26 cellular contexts compared by ENCODE assay signal in the genomic region with DNA sequence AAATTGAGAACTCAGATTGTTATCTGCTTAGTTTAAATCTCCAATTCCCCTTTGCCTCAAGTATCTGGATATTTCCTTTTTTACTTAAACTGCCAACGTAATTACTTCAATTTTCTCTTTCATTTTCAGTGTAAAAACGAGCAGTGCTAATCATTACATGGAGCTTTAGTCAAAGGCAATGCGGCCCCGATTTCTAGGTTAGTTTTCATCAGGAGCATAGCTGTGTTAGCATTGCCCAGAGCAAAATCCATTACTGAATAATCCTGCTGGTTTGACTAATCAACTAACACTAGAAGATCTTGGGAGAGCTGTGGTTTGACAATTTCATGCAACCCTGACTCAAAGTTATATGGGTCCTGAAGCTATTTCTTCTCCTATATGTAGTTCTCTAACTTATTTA. TPM values are rescaled to one million over a fixed set of nuclear protein-coding genes. Genes with fewer than 3 reads are reported as not detected.
DNase-seq lines count a peak whose midpoint lies in the region; ATAC-seq and TF ChIP-seq lines count a peak whose summit lies in the region.
"Had no signal": no experiment of that assay in that cellular context is flagged by ENCODE, and none has a peak within 500 bp of the region (broad histone marks: within the 10 kb centered on the region; RNA-seq: fewer than 3 reads in every experiment).

No MANE protein-coding gene starts in this region.

- H3K36me3 ChIP-seq in ACC112 (ENCODE audit: insufficient read depth, low read length) (no peaks in the 10 kb centered on the region), MM.1S (replicated peaks; ENCODE audit: insufficient read depth, low read length) (no peaks in the 10 kb centered on the region), mammary epithelial cell (ENCODE audit: insufficient read depth, low read length) (no peaks in the 10 kb centered on the region)
- H3K36me3 ChIP-seq: ovary, right atrium auricular region had no signal

- H3K4me1 ChIP-seq in ACC112 (ENCODE audit: control insufficient read depth, insufficient read depth, low read length, unreplicated experiment) = no peaks in the 10 kb centered on the region
- no peaks in the 10 kb centered on the region for H3K4me1 ChIP-seq in MM.1S (ENCODE audit: low read length)
- peaks cover 7% of the 10 kb centered on the region for H3K4me1 ChIP-seq in mammary epithelial cell (ENCODE audit: insufficient read depth, low read length)

- H3K27ac ChIP-seq in ACC112 (ENCODE audit: low read depth, low read length) = no peak overlapping the region
- no peak overlapping the region for H3K27ac ChIP-seq in MM.1S (ENCODE audit: low read length)
- no peak overlapping the region for H3K27ac ChIP-seq in mammary epithelial cell (ENCODE audit: insufficient read depth, low read depth, low read length)
- H3K27ac ChIP-seq: coronary artery, ovary had no signal

- H3K4me3 Mint-ChIP-seq in memory B cell = peak overlapping the region; percentile 5
- H3K4me3 Mint-ChIP-seq in T-helper 2 cell treated with Interferon-gamma antibody and Interleukin-4, amounts not matched to agents 5 μg/mL and 100 μg/mL, for 36 hours = no peak overlapping the region
- H3K4me3 Mint-ChIP-seq: naive B cell had no signal

- intact Hi-C loops in mammary epithelial cell (cut with micrococcal nuclease) = no loop called here

- H3K36me3 Mint-ChIP-seq in memory B cell = no peaks in the 10 kb centered on the region
- no peaks in the 10 kb centered on the region for H3K36me3 Mint-ChIP-seq in T-helper 2 cell treated with Interferon-gamma antibody and Interleukin-4, amounts not matched to agents 5 μg/mL and 100 μg/mL, for 36 hours (ENCODE audit: low read depth)
- H3K36me3 Mint-ChIP-seq: naive B cell had no signal

- H3K27me3 ChIP-seq in ACC112 (ENCODE audit: insufficient read depth, low read length) (peaks cover 46% of the 10 kb centered on the region), MM.1S (replicated peaks; ENCODE audit: insufficient read depth, low read length) (no peaks in the 10 kb centered on the region), mammary epithelial cell (ENCODE audit: insufficient read depth, low read length) (no peaks in the 10 kb centered on the region)
- H3K27me3 ChIP-seq: ovary, right atrium auricular region had no signal

- H3K4me3 ChIP-seq in ACC112 (ENCODE audit: low read depth, low read length) = peak overlapping the region; percentile 52; the same call in 1 of the 2 replicates
- peak overlapping the region; percentile 21; the same call in 1 of the 2 replicates for H3K4me3 ChIP-seq in MM.1S (ENCODE audit: low read length)
- peak overlapping the region in 1 of 3 experiments; percentile 11 for H3K4me3 ChIP-seq in mammary epithelial cell (replicated peaks in 1 of 3; ENCODE audit: insufficient read depth in 1 of 3, low read depth in 2 of 3, low read length in 3 of 3)
- H3K4me3 ChIP-seq: coronary artery, GM12878, ovary, right atrium auricular region had no signal

- H4K20me1 ChIP-seq in MM.1S (ENCODE audit: insufficient read depth, low read length) (no peaks in the 10 kb centered on the region), mammary epithelial cell (ENCODE audit: insufficient read depth, low read length) (no peaks in the 10 kb centered on the region)

- in situ Hi-C loops in mammary epithelial cell (cut with MboI; ENCODE audit: low sequenced_read_pairs in 2 of 2) = no loop called here

- CTCF ChIA-PET in mammary epithelial cell (lab: Charles Lee; ENCODE audit: low non-redundant PET) = no interaction called here

- 0% methylated on average over 4 of the region's 4 CpGs for WGBS in mammary epithelial cell (ENCODE audit: low coverage, missing lambda C conversion rate)

- H3K9me3 ChIP-seq in MM.1S (replicated peaks; ENCODE audit: insufficient read depth, low read length) (no peaks in the 10 kb centered on the region), mammary epithelial cell (replicated peaks; ENCODE audit: insufficient read depth, low read length) (no peaks in the 10 kb centered on the region)
- H3K9me3 ChIP-seq: ovary, right atrium auricular region had no signal

- H3K9me2 ChIP-seq in MM.1S (replicated peaks; ENCODE audit: insufficient read depth, low read length) = no peaks in the 10 kb centered on the region

- peaks cover 1% of the 10 kb centered on the region for H3K27me3 Mint-ChIP-seq in memory B cell
- no peaks in the 10 kb centered on the region for H3K27me3 Mint-ChIP-seq in T-helper 2 cell treated with Interferon-gamma antibody and Interleukin-4, amounts not matched to agents 5 μg/mL and 100 μg/mL, for 36 hours (ENCODE audit: low read depth)

- dilution Hi-C loops in mammary epithelial cell (cut with HindIII; ENCODE audit: low sequenced_read_pairs) = no loop called here

- peak overlapping the region; percentile 3; the same call in 1 of the 2 replicates for H3K9ac ChIP-seq in MM.1S (ENCODE audit: low read length)
- H3K9ac ChIP-seq in mammary epithelial cell (ENCODE audit: insufficient read depth, low read length) = no peak overlapping the region

- no peaks in the 10 kb centered on the region for H3F3A ChIP-seq in MM.1S (ENCODE audit: insufficient read depth, low read length)

- H3K9me3 Mint-ChIP-seq in memory B cell = no peaks in the 10 kb centered on the region
- H3K9me3 Mint-ChIP-seq in T-helper 2 cell treated with Interferon-gamma antibody and Interleukin-4, amounts not matched to agents 5 μg/mL and 100 μg/mL, for 36 hours = no peaks in the 10 kb centered on the region
- H3K9me3 Mint-ChIP-seq: activated T-cell treated with anti-CD3 and anti-CD28 coated beads, Interleukin-2, amount 50 U/mL, for 72 hours; naive B cell had no signal

- no peak overlapping the region for H3K27ac Mint-ChIP-seq in memory B cell
- no peak overlapping the region for H3K27ac Mint-ChIP-seq in T-helper 2 cell treated with Interferon-gamma antibody and Interleukin-4, amounts not matched to agents 5 μg/mL and 100 μg/mL, for 36 hours
- H3K27ac Mint-ChIP-seq: activated T-cell treated with anti-CD3 and anti-CD28 coated beads, Interleukin-2, amount 50 U/mL, for 72 hours; naive B cell had no signal

- peak overlapping the region; percentile 60 for H3K4me2 ChIP-seq in MM.1S (ENCODE audit: low read depth, low read length)
- peak overlapping the region; percentile 72 for H3K4me2 ChIP-seq in mammary epithelial cell (ENCODE audit: insufficient read depth, low read depth, low read length)

- no peaks in the 10 kb centered on the region for H3K4me1 Mint-ChIP-seq in memory B cell
- H3K4me1 Mint-ChIP-seq in T-helper 2 cell treated with Interferon-gamma antibody and Interleukin-4, amounts not matched to agents 5 μg/mL and 100 μg/mL, for 36 hours (ENCODE audit: low read depth) = no peaks in the 10 kb centered on the region
- H3K4me1 Mint-ChIP-seq: naive B cell had no signal

- H3K79me2 ChIP-seq in ACC112 (ENCODE audit: control insufficient read depth, insufficient read depth, low read length, unreplicated experiment) (no peaks in the 10 kb centered on the region), MM.1S (ENCODE audit: low read length) (no peaks in the 10 kb centered on the region), mammary epithelial cell (ENCODE audit: insufficient read depth, low read length) (no peaks in the 10 kb centered on the region)

- H2AFZ ChIP-seq in ACC112 (ENCODE audit: low read length, unreplicated experiment) (no peak overlapping the region), MM.1S (ENCODE audit: low read length) (peak overlapping the region; percentile 64), mammary epithelial cell (ENCODE audit: low read depth, low read length) (peak overlapping the region; percentile 70)

- BruUV-seq in mammary epithelial cell (replicated peaks; lab: Mats Ljungman, UMichigan) = no TSS peak

- ATAC-seq in memory B cell (ENCODE audit: low read depth) (no peak), HG03175 (IDR thresholded peaks at IDR 0.05; ENCODE audit: unreplicated experiment) (no peak), GM21825 (IDR thresholded peaks at IDR 0.05; ENCODE audit: unreplicated experiment) (no peak)
- ATAC-seq: activated T-cell treated with anti-CD3 and anti-CD28 coated beads, Interleukin-2, amount 50 U/mL, for 72 hours; GM12878; left colon had no signal

- TF ChIP-seq CTCF in MM.1S (IDR thresholded peaks at IDR 0.05; ENCODE audit: low read length) (no peak), mammary epithelial cell (conservative IDR thresholded peaks at IDR 0.05 in 1 of 2, IDR thresholded peaks at IDR 0.05 in 1 of 2; ENCODE audit: extremely low read depth in 1 of 2, insufficient read depth in 1 of 2, low read depth in 1 of 2, low read length in 2 of 2) (no peak)

- DNase-seq in MM.1S = peak; percentile 34
- DNase-seq in mammary epithelial cell = no peak
- DNase-seq in memory B cell (ENCODE audit: low spot score in 2 of 2) = no peak
- DNase-seq in T-helper 2 cell treated with Interferon-gamma antibody and Interleukin-4, amounts not matched to agents 5 μg/mL and 100 μg/mL, for 36 hours (ENCODE audit: low spot score) = no peak
- no peak for DNase-seq in activated CD4-positive, alpha-beta T cell treated with anti-CD3 and anti-CD28 coated beads, Interleukin-2, amount 50 U/mL, for 48 hours
- DNase-seq: activated naive CD4-positive, alpha-beta T cell treated with Interleukin-2 at 50 U/mL for 16 hours; activated T-cell treated with anti-CD3 and anti-CD28 coated beads, Interleukin-2, amount 50 U/mL, for 72 hours; amygdala; Calu3; left colon; naive B cell; NCI-H1048; NCI-H187; NCI-H526; ovary; Right ventricle myocardium superior; stimulated activated naive CD4-positive, alpha-beta T cell treated with Interleukin-2 at 50 U/mL for 16 hours; T-helper 1 cell had no signal

RNA-seq across cellular contexts. Expression of a gene that starts 46.2 kb away (rescaled TPM):
- total RNA-seq in mammary epithelial cell = 1 to 10 TPM; 1.2 to 3.8 TPM
- polyA plus RNA-seq in mammary epithelial cell = 0.82 TPM
- polyA minus RNA-seq in mammary epithelial cell = 3.7 TPM
- total RNA-seq: GM12878, left colon, mesenteric fat pad, OCI-LY7, right atrium auricular region, Right ventricle myocardium superior had no signal
- polyA plus RNA-seq: GM12878 had no signal
